Comparison of ENCODE assay signal across 20 cellular contexts in genomic region chr5:148912146-148912545, GRCh38.
A peak's percentile ranks its signal among the peaks of the same experiment; 100 is the strongest.
DNase-seq lines count a peak whose midpoint lies in the region; ATAC-seq, FAIRE-seq and TF ChIP-seq lines count a peak whose summit lies in the region.
"Had no signal": no experiment of that assay in that cellular context is flagged by ENCODE, and none has a peak within 500 bp of the region (broad histone marks: within the 10 kb centered on the region; RNA-seq: fewer than 3 reads in every experiment).

No MANE protein-coding gene starts in this region.

- no peak overlapping the region for H3K4me3 ChIP-seq in HUES48 (ENCODE audit: low read depth, low read length)
- H3K4me3 ChIP-seq in bronchial epithelial cell (ENCODE audit: low read depth, low read length), result no peak overlapping the region
- H3K4me3 ChIP-seq in lower lobe of right lung, result no peak overlapping the region
- H3K4me3 ChIP-seq in upper lobe of left lung, result no peak overlapping the region
- H3K4me3 ChIP-seq: coronary artery, Peyer's patch, right lobe of liver had no signal

- no peak for FAIRE-seq in bronchial epithelial cell (lab: Jason Lieb, UNC)
- FAIRE-seq: islet of Langerhans had no signal

- intact Hi-C loops in lower lobe of right lung (cut with DNase I), result no loop called here

- ATAC-seq in lower lobe of right lung (no peak), upper lobe of left lung (ENCODE audit: low FRiP score in 2 of 2) (no peak), GM21390 (IDR thresholded peaks at IDR 0.05; ENCODE audit: unreplicated experiment) (no peak)

- H3K9ac ChIP-seq in HUES48 (ENCODE audit: low read depth, low read length), result no peak overlapping the region

- H3K27me3 ChIP-seq in HUES48 (ENCODE audit: control insufficient read depth, insufficient read depth, low read length) (no peaks in the 10 kb centered on the region), bronchial epithelial cell (ENCODE audit: control insufficient read depth, insufficient read depth, low read length) (no peaks in the 10 kb centered on the region), lower lobe of right lung (ENCODE audit: low read depth) (no peaks in the 10 kb centered on the region), upper lobe of left lung (no peaks in the 10 kb centered on the region)
- H3K27me3 ChIP-seq: Peyer's patch, right lobe of liver had no signal

- no peak for TF ChIP-seq EP300 in upper lobe of left lung (IDR thresholded peaks at IDR 0.05)

- H3K4me3 Mint-ChIP-seq in activated naive CD8-positive, alpha-beta T cell treated with anti-CD3 and anti-CD28 coated beads for 36 hours, result no peak overlapping the region
- H3K4me3 Mint-ChIP-seq: B cell had no signal

- no peaks in the 10 kb centered on the region for H3K36me3 Mint-ChIP-seq in activated naive CD8-positive, alpha-beta T cell treated with anti-CD3 and anti-CD28 coated beads for 36 hours

- peak; percentile 22 for DNase-seq in bronchial epithelial cell (ENCODE audit: low read depth)
- DNase-seq in lower lobe of right lung, result no peak
- no peak for DNase-seq in upper lobe of left lung
- no peak for DNase-seq in activated naive CD8-positive, alpha-beta T cell treated with anti-CD3 and anti-CD28 coated beads for 36 hours
- DNase-seq in GM03348 (ENCODE audit: low spot score), result no peak
- DNase-seq: activated naive CD4-positive, alpha-beta T cell treated with anti-CD3 and anti-CD28 coated beads, Interleukin-2, amount 50 U/mL, for 16 hours; activated T-cell treated with anti-CD3 and anti-CD28 coated beads, Interleukin-2, amount 50 U/mL, for 1 hour; GOT3; midbrain; NCI-H1105 treated with DMSO at 0.1 percent for 48 hours; NCI-H2171; NCI-H748 treated with DMSO at 0.1 percent for 48 hours; Peyer's patch; right lobe of liver had no signal

- H3K36me3 ChIP-seq in HUES48 (ENCODE audit: control insufficient read depth, insufficient read depth, low read length), result no peaks in the 10 kb centered on the region
- H3K36me3 ChIP-seq in bronchial epithelial cell (ENCODE audit: control insufficient read depth, insufficient read depth, low read length), result no peaks in the 10 kb centered on the region
- H3K36me3 ChIP-seq in lower lobe of right lung, result no peaks in the 10 kb centered on the region
- H3K36me3 ChIP-seq in upper lobe of left lung, result no peaks in the 10 kb centered on the region
- H3K36me3 ChIP-seq: Peyer's patch, right lobe of liver had no signal

- 86 to 94% methylated on average over 1 of the region's 1 CpG for WGBS in upper lobe of left lung, 2 donors

- H3K27me3 Mint-ChIP-seq in activated naive CD8-positive, alpha-beta T cell treated with anti-CD3 and anti-CD28 coated beads for 36 hours, result peaks cover 4% of the 10 kb centered on the region

- no peaks in the 10 kb centered on the region for H3K9me3 Mint-ChIP-seq in activated naive CD8-positive, alpha-beta T cell treated with anti-CD3 and anti-CD28 coated beads for 36 hours

- TF ChIP-seq POLR2A in upper lobe of left lung (IDR thresholded peaks at IDR 0.05), result no peak

- H3K4me1 ChIP-seq in HUES48 (ENCODE audit: control insufficient read depth, insufficient read depth, low read length), result peaks cover 26% of the 10 kb centered on the region
- H3K4me1 ChIP-seq in lower lobe of right lung, result peaks cover 78% of the 10 kb centered on the region
- H3K4me1 ChIP-seq in upper lobe of left lung, result peaks cover 55 to 69% (median 60%) of the 10 kb centered on the region in 4 donors

- no peaks in the 10 kb centered on the region for H3K9me3 ChIP-seq in HUES48 (ENCODE audit: control insufficient read depth, insufficient read depth, low read length)
- H3K9me3 ChIP-seq in lower lobe of right lung, result no peaks in the 10 kb centered on the region
- H3K9me3 ChIP-seq in upper lobe of left lung, result no peaks in the 10 kb centered on the region
- H3K9me3 ChIP-seq: Peyer's patch, right lobe of liver had no signal

- H3K27ac Mint-ChIP-seq in activated naive CD8-positive, alpha-beta T cell treated with anti-CD3 and anti-CD28 coated beads for 36 hours, result no peak overlapping the region
- H3K27ac Mint-ChIP-seq: B cell had no signal

- H3K27ac ChIP-seq in HUES48 (ENCODE audit: low read depth, low read length) (peak overlapping the region; percentile 97), lower lobe of right lung (peak overlapping the region; percentile 75), upper lobe of left lung (peak overlapping the region; percentile 55 to 80 (median 74))
- H3K27ac ChIP-seq: coronary artery, HL-60, Peyer's patch, right lobe of liver had no signal

- TF ChIP-seq CTCF in bronchial epithelial cell (IDR thresholded peaks at IDR 0.05; ENCODE audit: insufficient read depth, low read length, severe bottlenecking), result no peak
- TF ChIP-seq CTCF in lower lobe of right lung (IDR thresholded peaks at IDR 0.05), result no peak
- no peak for TF ChIP-seq CTCF in upper lobe of left lung (IDR thresholded peaks at IDR 0.05)

- H3K4me1 Mint-ChIP-seq in activated naive CD8-positive, alpha-beta T cell treated with anti-CD3 and anti-CD28 coated beads for 36 hours, result peaks cover 3% of the 10 kb centered on the region
